Comparison of ENCODE assay signal across 21 cellular contexts in the genomic region with DNA sequence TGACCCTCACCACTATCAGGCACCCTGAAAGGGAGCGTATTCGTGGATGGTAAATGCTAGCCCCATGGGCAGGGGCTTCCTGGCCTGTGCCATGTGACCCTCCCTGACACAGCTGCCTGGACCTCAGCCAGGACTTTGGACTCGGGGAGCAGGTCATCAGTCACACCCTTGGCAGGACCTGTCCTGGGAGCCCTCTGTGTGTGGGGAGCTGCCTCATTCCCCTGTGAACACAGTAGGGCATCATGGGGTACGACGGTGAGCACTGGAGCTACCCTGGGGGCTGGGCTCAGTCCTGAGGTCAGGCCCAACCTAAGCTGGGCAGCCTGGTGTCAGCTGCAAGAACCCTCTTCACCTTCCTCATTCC.
DNase-seq lines count a peak whose midpoint lies in the region; ATAC-seq, FAIRE-seq and TF ChIP-seq lines count a peak whose summit lies in the region.
"Had no signal": no experiment of that assay in that cellular context is flagged by ENCODE, and none has a peak within 500 bp of the region (broad histone marks: within the 10 kb centered on the region; RNA-seq: fewer than 3 reads in every experiment).

No MANE protein-coding gene starts in this region.

- POLR2A ChIA-PET in K562 (lab: Yijun Ruan, JAX) = no interaction called here

- no peak overlapping the region for H3K4me3 ChIP-seq in K562
- H3K4me3 ChIP-seq in lower lobe of right lung = no peak overlapping the region
- no peak overlapping the region for H3K4me3 ChIP-seq in sigmoid colon

- no peak for TF ChIP-seq EP300 in K562 (IDR thresholded peaks at IDR 0.05; ENCODE audit: low read length)
- no peak for TF ChIP-seq EP300 in sigmoid colon (IDR thresholded peaks at IDR 0.05)

- H3K27ac ChIP-seq in K562 (ENCODE audit: extremely low read depth, low read depth, low read length) = no peak overlapping the region
- H3K27ac ChIP-seq in lower lobe of right lung = no peak overlapping the region
- no peak overlapping the region for H3K27ac ChIP-seq in sigmoid colon

- H3K9me1 ChIP-seq in K562 (ENCODE audit: control insufficient read depth, insufficient read depth, low read length) = no peaks in the 10 kb centered on the region

- no peak for TF ChIP-seq CTCF in K562 (IDR thresholded peaks at IDR 0.05 in 2 of 3, conservative IDR thresholded peaks at IDR 0.05 in 1 of 3; ENCODE audit: insufficient read depth in 2 of 3, low read depth in 1 of 3, low read length in 3 of 3)
- TF ChIP-seq CTCF in lower lobe of right lung (IDR thresholded peaks at IDR 0.05) = no peak
- no peak for TF ChIP-seq CTCF in sigmoid colon (IDR thresholded peaks at IDR 0.05)
- TF ChIP-seq CTCF in GM13976 (IDR thresholded peaks at IDR 0.05; ENCODE audit: borderline replicate concordance, control extremely low read depth, extremely low read depth, insufficient read depth, missing control alignments) = no peak

- no peak overlapping the region for H3K9ac ChIP-seq in K562 (ENCODE audit: insufficient read depth in 1 of 2, low read depth in 2 of 2, low read length in 2 of 2)

- TF ChIP-seq POLR2A in K562 (conservative IDR thresholded peaks at IDR 0.05) = no peak
- no peak for TF ChIP-seq POLR2A in sigmoid colon (IDR thresholded peaks at IDR 0.05)

- no peaks in the 10 kb centered on the region; a peak in 1 of 5 replicates for H3K4me1 ChIP-seq in K562 (replicated peaks in 1 of 2; ENCODE audit: control insufficient read depth in 2 of 2, insufficient read depth in 2 of 2, low read length in 2 of 2)
- H3K4me1 ChIP-seq in lower lobe of right lung = peaks cover 6% of the 10 kb centered on the region
- peaks cover 0 to 17% (median 11%) of the 10 kb centered on the region in 4 donors for H3K4me1 ChIP-seq in sigmoid colon

- no peaks in the 10 kb centered on the region for H3K79me2 ChIP-seq in K562 (ENCODE audit: control insufficient read depth, insufficient read depth, low read length)

- FAIRE-seq in HTR-8/SVneo (lab: Jason Lieb, UNC) (peak; percentile 77), K562 (lab: Jason Lieb, UNC) (no peak)
- FAIRE-seq: G401.6, H54, RCC 7860 had no signal

- CTCF ChIA-PET in K562 (lab: Yijun Ruan, JAX; ENCODE audit: low intra/inter-chr PET ratio) = interaction anchor here (2.1 kb wide), 1 partner anchor 204 kb away, joined by 9 read pairs; no protein-coding TSS in a partner anchor

- H3K9me3 ChIP-seq in K562 (replicated peaks; ENCODE audit: control insufficient read depth, insufficient read depth, low read depth, low read length) (0 out of 2 replicates have a peak, but pooled peaks cover under 1% of the 10 kb centered on the region), lower lobe of right lung (no peaks in the 10 kb centered on the region), sigmoid colon (no peaks in the 10 kb centered on the region)

- no TSS peak for BruUV-seq in K562 (replicated peaks; lab: Mats Ljungman, UMichigan)

- no peak overlapping the region for H3K4me2 ChIP-seq in K562 (ENCODE audit: insufficient read depth, low read length)

- H2AFZ ChIP-seq in K562 (ENCODE audit: low read depth, low read length) = no peak overlapping the region

- intact Hi-C loops in K562 (cut with micrococcal nuclease) = no loop called here
- intact Hi-C loops in lower lobe of right lung (cut with DNase I) = no loop called here
- intact Hi-C loops in sigmoid colon (cut with DNase I) = no loop called here

- ATAC-seq in K562 (no peak), lower lobe of right lung (peak in 1 of 2 donors; percentile 9)
- ATAC-seq: SK-N-SH treated with all-trans-retinoic acid at 6 μM for 48 hours had no signal

- H4K20me1 ChIP-seq in K562 (replicated peaks; ENCODE audit: control insufficient read depth, insufficient read depth, low read length) = peaks cover 4% of the 10 kb centered on the region; the same call in 1 of the 2 replicates

- in situ Hi-C loops in K562 (cut with MboI) = no loop called here
- in situ Hi-C loops in GM13976 (cut with MboI; ENCODE audit: low sequenced_read_pairs, unreplicated experiment) = no loop called here

- H3K27me3 ChIP-seq in K562 (ENCODE audit: control insufficient read depth in 2 of 2, insufficient read depth in 2 of 2, low read length in 2 of 2) = peaks cover 45 to 96% of the 10 kb centered on the region in 2 experiments
- H3K27me3 ChIP-seq in lower lobe of right lung (ENCODE audit: low read depth) = no peaks in the 10 kb centered on the region
- H3K27me3 ChIP-seq in sigmoid colon = no peaks in the 10 kb centered on the region

- no peaks in the 10 kb centered on the region for H3K36me3 ChIP-seq in K562 (ENCODE audit: control insufficient read depth, insufficient read depth, low read length)
- no peaks in the 10 kb centered on the region for H3K36me3 ChIP-seq in lower lobe of right lung
- H3K36me3 ChIP-seq in sigmoid colon = no peaks in the 10 kb centered on the region

- 16% methylated on average over 5 of the region's 5 CpGs for WGBS in K562 (ENCODE audit: insufficient coverage, low coverage, missing lambda C conversion rate)
- WGBS in sigmoid colon, 2 donors = 70 to 82% methylated on average over 5 of the region's 5 CpGs

- TF ChIP-seq RAD21 in K562 (CRISPR knock-in tag; conservative IDR thresholded peaks at IDR 0.05 in 1 of 2, IDR thresholded peaks at IDR 0.05 in 1 of 2) = no peak

- DNase-seq in HTR-8/SVneo (ENCODE audit: insufficient read length, low spot score) (no peak), K562 (ENCODE audit: extremely low read depth in 1 of 4, low spot score in 3 of 4) (no peak), lower lobe of right lung (peak; percentile 33), sigmoid colon (peak; percentile 58), NCI-H2196 treated with DMSO at 0.1 percent for 48 hours (lab: John Stamatoyannopoulos, UW; ENCODE audit: unreplicated experiment) (no peak), GM13976 (ENCODE audit: low spot score) (no peak)
- DNase-seq in activated CD8-positive, alpha-beta memory T cell treated with anti-CD3 and anti-CD28 coated beads for 24 hours = no peak
- DNase-seq: ACHN; DMS 273 treated with DMSO at 0.1 percent for 48 hours; DND-41; NCI-H1092 treated with DMSO at 0.1 percent for 48 hours; NCI-H146; NCI-H2029 treated with DMSO at 0.1 percent for 48 hours; NCI-H510A; NCI-H748 treated with DMSO at 0.1 percent for 48 hours; NK-92 treated with Interleukin-12 subunit alpha and Interleukin-12 subunit beta, amount 100 ng/mL, for 24 hours; SIG-M5 had no signal

TF ChIP-seq in K562, 482 proteins besides CTCF, POLR2A, EP300 and RAD21:
- TF ChIP-seq, protein P1, sequence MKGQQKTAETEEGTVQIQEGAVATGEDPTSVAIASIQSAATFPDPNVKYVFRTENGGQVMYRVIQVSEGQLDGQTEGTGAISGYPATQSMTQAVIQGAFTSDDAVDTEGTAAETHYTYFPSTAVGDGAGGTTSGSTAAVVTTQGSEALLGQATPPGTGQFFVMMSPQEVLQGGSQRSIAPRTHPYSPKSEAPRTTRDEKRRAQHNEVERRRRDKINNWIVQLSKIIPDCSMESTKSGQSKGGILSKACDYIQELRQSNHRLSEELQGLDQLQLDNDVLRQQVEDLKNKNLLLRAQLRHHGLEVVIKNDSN (CRISPR knock-in tag; IDR thresholded peaks at IDR 0.05) = peak; percentile 33; the same call in 1 of the 2 replicates
- TF ChIP-seq TBP (optimal IDR thresholded peaks at IDR 0.05; ENCODE audit: low read depth, low read length) (no peak), NUFIP1 (IDR thresholded peaks at IDR 0.05; ENCODE audit: partially characterized antibody) (no peak)

Comparison
In these comparisons a context has a peak if more than half of its experiments do, and no peak if none do; other contexts are left out.
1. DNase-seq: peak in lower lobe of right lung (single experiment) and sigmoid colon (single experiment); none in HTR-8/SVneo (single experiment), K562 (0 of 4), activated CD8-positive, alpha-beta memory T cell treated with anti-CD3 and anti-CD28 coated beads for 24 hours (single experiment), NCI-H2196 treated with DMSO at 0.1 percent for 48 hours (single experiment) and GM13976 (single experiment).